Comparison of ENCODE assay signal across 2 cellular contexts in genomic region chr3:95725770-95726169, GRCh38.
TF ChIP-seq lines count a peak whose summit lies in the region.

No MANE protein-coding gene starts in this region.

TF ChIP-seq in HepG2, 621 proteins besides CTCF, POLR2A, EP300 and RAD21 (continued from another document):
- TF ChIP-seq STAT6 (CRISPR knock-in tag; IDR thresholded peaks at IDR 0.05; ENCODE audit: borderline replicate concordance) (no peak), ZBTB7B (CRISPR knock-in tag; IDR thresholded peaks at IDR 0.05) (no peak), KAT8 (CRISPR knock-in tag; IDR thresholded peaks at IDR 0.05) (no peak), ZNF75D (CRISPR knock-in tag; IDR thresholded peaks at IDR 0.05; ENCODE audit: borderline replicate concordance) (no peak), ARNT (IDR thresholded peaks at IDR 0.05) (no peak), TFAP4 (IDR thresholded peaks at IDR 0.05; ENCODE audit: borderline replicate concordance, low read depth) (no peak), ZBTB8A (CRISPR knock-in tag; IDR thresholded peaks at IDR 0.05; ENCODE audit: borderline replicate concordance, low read depth) (no peak), ZNF503 (CRISPR knock-in tag; IDR thresholded peaks at IDR 0.05) (no peak), MAFF (IDR thresholded peaks at IDR 0.05; ENCODE audit: low read depth, low read length) (peak; percentile 54), MBD4 (IDR thresholded peaks at IDR 0.05; ENCODE audit: borderline replicate concordance, low read length) (no peak), DMTF1 (CRISPR knock-in tag; IDR thresholded peaks at IDR 0.05) (no peak), ZNF788 (CRISPR knock-in tag; IDR thresholded peaks at IDR 0.05; ENCODE audit: borderline replicate concordance) (no peak), PITX1 (CRISPR knock-in tag; IDR thresholded peaks at IDR 0.05) (no peak), MAFK (conservative IDR thresholded peaks at IDR 0.05 in 1 of 2, IDR thresholded peaks at IDR 0.05 in 1 of 2; ENCODE audit: low read length in 2 of 2) (peak in 1 of 2 experiments; percentile 58; a peak in 2 of 4 replicates), SMAD9 (CRISPR knock-in tag; IDR thresholded peaks at IDR 0.05) (no peak), SP5 (CRISPR knock-in tag; IDR thresholded peaks at IDR 0.05; ENCODE audit: borderline replicate concordance, low read depth) (no peak)

TF ChIP-seq in IMR-90, 13 proteins besides CTCF, POLR2A, EP300 and RAD21 (continued from another document):
- TF ChIP-seq USF2 (IDR thresholded peaks at IDR 0.05; ENCODE audit: low read depth, low read length), result no peak
